In genomic region chr10:14584643-14585042, GRCh38 we compare ENCODE assay signal across 17 cellular contexts.
DNase-seq lines count a peak whose midpoint lies in the region; ATAC-seq and TF ChIP-seq lines count a peak whose summit lies in the region.
"Had no signal": no experiment of that assay in that cellular context is flagged by ENCODE, and none has a peak within 500 bp of the region (broad histone marks: within the 10 kb centered on the region; RNA-seq: fewer than 3 reads in every experiment).

No MANE protein-coding gene starts in this region.

- H3K9me3 ChIP-seq in CD8-positive, alpha-beta T cell (ENCODE audit: low read length) = no peaks in the 10 kb centered on the region
- H3K9me3 ChIP-seq in IMR-90 (ENCODE audit: control insufficient read depth, insufficient read depth, low read length) (no peaks in the 10 kb centered on the region), endodermal cell (ENCODE audit: control insufficient read depth, low read length) (no peaks in the 10 kb centered on the region)
- H3K9me3 ChIP-seq: prostate gland had no signal

- no peaks in the 10 kb centered on the region for H3K9me3 Mint-ChIP-seq in CD8-positive, alpha-beta T cell
- no peaks in the 10 kb centered on the region for H3K9me3 Mint-ChIP-seq in activated naive CD4-positive, alpha-beta T cell treated with anti-CD3 and anti-CD28 coated beads, Interleukin-2, amount 10 ng/mL, durations not matched to agents 7 days and 5 days
- no peaks in the 10 kb centered on the region for H3K9me3 Mint-ChIP-seq in natural killer cell
- no peaks in the 10 kb centered on the region for H3K9me3 Mint-ChIP-seq in endodermal cell

- POLR2A ChIA-PET in CD8-positive, alpha-beta T cell (lab: Charles Lee) = interaction anchor here (2.2 to 3.8 kb wide), 2 partner anchors 14 to 20 kb away, joined by 9 to 40 read pairs; no protein-coding TSS in a partner anchor
- POLR2A ChIA-PET in IMR-90 (lab: Charles Lee; ENCODE audit: unreplicated experiment) = no interaction called here

- TF ChIP-seq POLR2A in IMR-90 (IDR thresholded peaks at IDR 0.05; ENCODE audit: low read depth, low read length) = no peak

- peak overlapping the region; percentile 31; the same call in 1 of the 2 replicates for H3K4ac ChIP-seq in IMR-90 (ENCODE audit: low read depth, low read length)

- peak in 1 of 7 experiments; percentile 60 for DNase-seq in CD8-positive, alpha-beta T cell
- DNase-seq in IMR-90 = no peak
- peak; percentile 75 for DNase-seq in activated naive CD4-positive, alpha-beta T cell treated with anti-CD3 and anti-CD28 coated beads, Interleukin-2, amount 10 ng/mL, durations not matched to agents 7 days and 5 days
- DNase-seq in natural killer cell = no peak
- DNase-seq in endodermal cell = no peak
- DNase-seq: activated CD4-positive, CD25-positive, alpha-beta regulatory T cell; C1 segment of cervical spinal cord; caudate nucleus; islet precursor cell; NCI-H1436; PC-3 had no signal

- peaks cover 37% of the 10 kb centered on the region for H3K9me1 ChIP-seq in IMR-90 (ENCODE audit: insufficient read depth, low read length)

- peaks cover 34% of the 10 kb centered on the region for H4K20me1 ChIP-seq in IMR-90 (ENCODE audit: insufficient read depth, low read length)

- H3K18ac ChIP-seq in IMR-90 (ENCODE audit: low read depth, low read length) = no peak overlapping the region

- 0 out of 2 replicates have a peak overlapping the region, but pooled peaks have one; percentile 25 for H3K14ac ChIP-seq in IMR-90 (replicated peaks; ENCODE audit: low read depth, low read length)

- H3K36me3 Mint-ChIP-seq in CD8-positive, alpha-beta T cell = peaks cover 7% of the 10 kb centered on the region
- peaks cover 47% of the 10 kb centered on the region for H3K36me3 Mint-ChIP-seq in activated naive CD4-positive, alpha-beta T cell treated with anti-CD3 and anti-CD28 coated beads, Interleukin-2, amount 10 ng/mL, durations not matched to agents 7 days and 5 days
- H3K36me3 Mint-ChIP-seq in natural killer cell = no peaks in the 10 kb centered on the region
- no peaks in the 10 kb centered on the region for H3K36me3 Mint-ChIP-seq in endodermal cell (ENCODE audit: low read depth)

- no peak for TF ChIP-seq CTCF in CD8-positive, alpha-beta T cell (IDR thresholded peaks at IDR 0.05)
- no peak for TF ChIP-seq CTCF in IMR-90 (conservative IDR thresholded peaks at IDR 0.05; ENCODE audit: low read depth, low read length)
- no peak for TF ChIP-seq CTCF in natural killer cell (IDR thresholded peaks at IDR 0.05)
- no peak for TF ChIP-seq CTCF in endodermal cell (conservative IDR thresholded peaks at IDR 0.05)

- no peak overlapping the region for H3K4me3 Mint-ChIP-seq in CD8-positive, alpha-beta T cell
- H3K4me3 Mint-ChIP-seq in activated naive CD4-positive, alpha-beta T cell treated with anti-CD3 and anti-CD28 coated beads, Interleukin-2, amount 10 ng/mL, durations not matched to agents 7 days and 5 days = peak overlapping the region; percentile 42
- H3K4me3 Mint-ChIP-seq in natural killer cell (peak overlapping the region; percentile 60), endodermal cell (no peak overlapping the region)

- no peak for TF ChIP-seq RAD21 in IMR-90 (IDR thresholded peaks at IDR 0.05; ENCODE audit: low read length)

- H3K27me3 Mint-ChIP-seq in CD8-positive, alpha-beta T cell (ENCODE audit: low read depth) = no peaks in the 10 kb centered on the region
- H3K27me3 Mint-ChIP-seq in activated naive CD4-positive, alpha-beta T cell treated with anti-CD3 and anti-CD28 coated beads, Interleukin-2, amount 10 ng/mL, durations not matched to agents 7 days and 5 days = no peaks in the 10 kb centered on the region
- H3K27me3 Mint-ChIP-seq in natural killer cell (ENCODE audit: low read depth in 2 of 2) (no peaks in the 10 kb centered on the region), endodermal cell (ENCODE audit: insufficient read depth) (no peaks in the 10 kb centered on the region)

- peak overlapping the region; percentile 65; the same call in 1 of the 2 replicates for H2AK5ac ChIP-seq in IMR-90 (ENCODE audit: low read depth, low read length)

- no peak overlapping the region for H4K8ac ChIP-seq in IMR-90 (ENCODE audit: low read depth in 2 of 2, low read length in 2 of 2)

- no peak overlapping the region for H2BK20ac ChIP-seq in IMR-90 (ENCODE audit: low read depth, low read length)

- no peak overlapping the region for H3K4me3 ChIP-seq in CD8-positive, alpha-beta T cell (ENCODE audit: low read depth, low read length)
- H3K4me3 ChIP-seq in IMR-90 (ENCODE audit: insufficient read depth, low read depth, low read length) = no peak overlapping the region
- no peak overlapping the region for H3K4me3 ChIP-seq in endodermal cell (ENCODE audit: low read length)
- H3K4me3 ChIP-seq: prostate gland had no signal

- dilution Hi-C loops in IMR-90 (cut with HindIII; ENCODE audit: low sequenced_read_pairs, unreplicated experiment) = no loop called here

- peaks cover 94% of the 10 kb centered on the region for H3K4me1 ChIP-seq in CD8-positive, alpha-beta T cell (ENCODE audit: insufficient read depth, low read length)
- H3K4me1 ChIP-seq in IMR-90 (ENCODE audit: control insufficient read depth, insufficient read depth, low read length) = peaks cover 31% of the 10 kb centered on the region
- no peaks in the 10 kb centered on the region for H3K4me1 ChIP-seq in endodermal cell (ENCODE audit: control insufficient read depth, insufficient read depth, low read length)
- H3K4me1 ChIP-seq: prostate gland had no signal

- WGBS in IMR-90 (ENCODE audit: extremely low coverage in 2 of 2, insufficient read length in 1 of 2), 2 experiments = 100% methylated on average over 1 of the region's 3 CpGs; no CpG with 5 or more reads in 1 of the 2 experiments
- 95 to 96% methylated on average over 2 to 3 of the region's 3 CpGs for WGBS in endodermal cell (ENCODE audit: insufficient coverage in 1 of 2, insufficient read length in 1 of 2), 2 experiments

- CTCF ChIA-PET in CD8-positive, alpha-beta T cell (lab: Charles Lee) = no interaction called here
- CTCF ChIA-PET in IMR-90 (lab: Yijun Ruan, JAX) = no interaction called here
- CTCF ChIA-PET in activated naive CD4-positive, alpha-beta T cell treated with anti-CD3 and anti-CD28 coated beads, Interleukin-2, amount 10 ng/mL, durations not matched to agents 7 days and 5 days (lab: Charles Lee) = interaction anchor here (0.8 to 1.7 kb wide), 6 partner anchors 8 to 239 kb away, joined by 3 to 6 read pairs (median 4); no protein-coding TSS in a partner anchor

- peak overlapping the region; percentile 18; the same call in 1 of the 2 replicates for H2BK120ac ChIP-seq in IMR-90 (ENCODE audit: low read depth, low read length)

- H3K9ac ChIP-seq in IMR-90 (ENCODE audit: low read depth, low read length) = no peak overlapping the region
- no peak overlapping the region for H3K9ac ChIP-seq in endodermal cell (ENCODE audit: extremely low read depth, low read length, poor library complexity, severe bottlenecking)
- H3K9ac ChIP-seq: KMS-11 had no signal

- peak overlapping the region; percentile 25; the same call in 1 of the 2 replicates for H3K23ac ChIP-seq in IMR-90 (ENCODE audit: low read depth, low read length)

- H3K56ac ChIP-seq in IMR-90 (ENCODE audit: extremely low read depth, insufficient read depth, low read length) = no peak overlapping the region

- in situ Hi-C loops in IMR-90 (cut with MboI; ENCODE audit: low sequenced_read_pairs) = no loop called here

- ATAC-seq in CD8-positive, alpha-beta T cell = no peak
- no peak for ATAC-seq in IMR-90 (ENCODE audit: low read depth)
- ATAC-seq in natural killer cell = peak in 2 of 3 donors; percentile 8 to 19
- ATAC-seq in HG03457 (IDR thresholded peaks at IDR 0.05; ENCODE audit: unreplicated experiment) = no peak
- ATAC-seq in HG02759 (IDR thresholded peaks at IDR 0.05; ENCODE audit: unreplicated experiment) = no peak
- no peak for ATAC-seq in HG03095 (IDR thresholded peaks at IDR 0.05; ENCODE audit: unreplicated experiment)
- ATAC-seq: PC-3 had no signal

- H3K79me1 ChIP-seq in IMR-90 (ENCODE audit: low read depth in 1 of 2, low read length in 2 of 2) = peaks cover 28 to 68% of the 10 kb centered on the region in 2 experiments

- peaks cover 92% of the 10 kb centered on the region for H3K4me1 Mint-ChIP-seq in CD8-positive, alpha-beta T cell (ENCODE audit: low read depth)
- peaks cover 98% of the 10 kb centered on the region for H3K4me1 Mint-ChIP-seq in activated naive CD4-positive, alpha-beta T cell treated with anti-CD3 and anti-CD28 coated beads, Interleukin-2, amount 10 ng/mL, durations not matched to agents 7 days and 5 days
- H3K4me1 Mint-ChIP-seq in natural killer cell (peaks cover 83 to 86% of the 10 kb centered on the region in 2 donors), endodermal cell (peaks cover 36% of the 10 kb centered on the region)

- H4K91ac ChIP-seq in IMR-90 (ENCODE audit: insufficient read depth, low read depth, low read length) = no peak overlapping the region

- no TSS peak for BruUV-seq in IMR-90 (replicated peaks; lab: Mats Ljungman, UMichigan)

- H2AK9ac ChIP-seq in IMR-90 (replicated peaks; ENCODE audit: low read depth, low read length, poor library complexity) = no peak overlapping the region

- H3K27ac Mint-ChIP-seq in CD8-positive, alpha-beta T cell = peak overlapping the region; percentile 97
- peak overlapping the region; percentile 99 for H3K27ac Mint-ChIP-seq in activated naive CD4-positive, alpha-beta T cell treated with anti-CD3 and anti-CD28 coated beads, Interleukin-2, amount 10 ng/mL, durations not matched to agents 7 days and 5 days
- H3K27ac Mint-ChIP-seq in natural killer cell = peak overlapping the region; percentile 90 to 98
- H3K27ac Mint-ChIP-seq in endodermal cell = no peak overlapping the region

- no peak overlapping the region for H2BK15ac ChIP-seq in IMR-90 (ENCODE audit: low read depth, low read length)

- H4K5ac ChIP-seq in IMR-90 (ENCODE audit: low read depth, low read length) = no peak overlapping the region

- no peaks in the 10 kb centered on the region for H3K36me3 ChIP-seq in CD8-positive, alpha-beta T cell (ENCODE audit: insufficient read depth, low read length)
- peaks cover 20% of the 10 kb centered on the region for H3K36me3 ChIP-seq in IMR-90 (ENCODE audit: control insufficient read depth, insufficient read depth, low read length)
- peaks cover 11% of the 10 kb centered on the region for H3K36me3 ChIP-seq in endodermal cell (ENCODE audit: control insufficient read depth, insufficient read depth, low read length)
- H3K36me3 ChIP-seq: prostate gland had no signal

- intact Hi-C loops in CD8-positive, alpha-beta T cell (cut with DNase I, micrococcal nuclease) = loop anchor here in 1 of 2 experiments (10.0 kb wide), 3 partner anchors 370 to 800 kb away; partner anchors contain the start of genes DCLRE1C, MEIG1 and NMT2
- intact Hi-C loops in IMR-90 (cut with micrococcal nuclease) = loop anchor here (5.0 kb wide), 1 partner anchor 37 kb away; no protein-coding TSS in a partner anchor
- intact Hi-C loops in natural killer cell (cut with micrococcal nuclease) = loop anchor here (5.0 kb wide), 2 partner anchors 32 to 63 kb away; no protein-coding TSS in a partner anchor

- no peak overlapping the region for H2AFZ ChIP-seq in IMR-90 (replicated peaks; ENCODE audit: low read length, poor library complexity)

- H3K4me2 ChIP-seq in IMR-90 (ENCODE audit: low read depth, low read length) = no peak overlapping the region
- H3K4me2 ChIP-seq: KMS-11 had no signal

- H3K27me3 ChIP-seq in CD8-positive, alpha-beta T cell (ENCODE audit: insufficient read depth, low read length) = no peaks in the 10 kb centered on the region
- no peaks in the 10 kb centered on the region for H3K27me3 ChIP-seq in IMR-90 (ENCODE audit: control insufficient read depth, insufficient read depth, low read length)
- no peaks in the 10 kb centered on the region for H3K27me3 ChIP-seq in endodermal cell (ENCODE audit: control insufficient read depth, insufficient read depth, low read length, poor library complexity, severe bottlenecking)

- H3K27ac ChIP-seq in CD8-positive, alpha-beta T cell (ENCODE audit: low read depth, low read length) = peak overlapping the region; percentile 57
- no peak overlapping the region for H3K27ac ChIP-seq in IMR-90 (ENCODE audit: insufficient read depth, low read length)
- H3K27ac ChIP-seq in endodermal cell (ENCODE audit: low read depth, low read length) = no peak overlapping the region
- H3K27ac ChIP-seq: epithelial cell of prostate, KMS-11, prostate gland had no signal

- H2BK5ac ChIP-seq in IMR-90 (ENCODE audit: low read depth, low read length, poor library complexity, severe bottlenecking) = no peak overlapping the region

Comparison
In these comparisons a context has a peak if more than half of its experiments do, and no peak if none do; other contexts are left out.
1. ATAC-seq: peak in natural killer cell (2 of 3); none in CD8-positive, alpha-beta T cell (single experiment), IMR-90 (single experiment), HG03457 (single experiment), HG02759 (single experiment) and HG03095 (single experiment).
2. H3K4me3 Mint-ChIP-seq: peak in activated naive CD4-positive, alpha-beta T cell treated with anti-CD3 and anti-CD28 coated beads, Interleukin-2, amount 10 ng/mL, durations not matched to agents 7 days and 5 days (single experiment) and natural killer cell (single experiment); none in CD8-positive, alpha-beta T cell (single experiment) and endodermal cell (single experiment).